ENCODE assay signal across 9 cellular contexts in genomic region chr12:76080729-76081415, GRCh38. TPM values are rescaled to one million over a fixed set of nuclear protein-coding genes. Genes with fewer than 3 reads are reported as not detected.
DNase-seq lines count a peak whose midpoint lies in the region; ATAC-seq lines count a peak whose summit lies in the region.
"Had no signal": no experiment of that assay in that cellular context is flagged by ENCODE, and none has a peak within 500 bp of the region (broad histone marks: within the 10 kb centered on the region; RNA-seq: fewer than 3 reads in every experiment).

No MANE protein-coding gene starts in this region.

- H3K9ac ChIP-seq in GM23248 (no peak overlapping the region), iPS-18a (ENCODE audit: low read length) (no peak overlapping the region)

- H3K9me2 ChIP-seq in GM23248 (ENCODE audit: insufficient read depth), result no peaks in the 10 kb centered on the region

- H3K4me2 ChIP-seq in GM23248 (ENCODE audit: unreplicated experiment), result peak overlapping the region; percentile 96

- DNase-seq in COLO668 (lab: John Stamatoyannopoulos, UW; ENCODE audit: unreplicated experiment), result peak; percentile 29
- DNase-seq in GM23248, result peak; percentile 22
- no peak for DNase-seq in T-helper 17 cell
- no peak for DNase-seq in T-helper 9 cell
- DNase-seq: aorta, NCI-H1436 had no signal

- H3K27ac ChIP-seq in GM23248, result no peak overlapping the region
- no peak overlapping the region for H3K27ac ChIP-seq in iPS-18a (ENCODE audit: low read length)

- H3K27ac Mint-ChIP-seq in T-helper 17 cell, result peak overlapping the region; percentile 99

- H3K4me1 Mint-ChIP-seq in T-helper 17 cell, result peaks cover 59% of the 10 kb centered on the region

- peaks cover 13% of the 10 kb centered on the region for H3F3A ChIP-seq in GM23248 (ENCODE audit: insufficient read depth)

- no peaks in the 10 kb centered on the region for H3K27me3 ChIP-seq in GM23248 (replicated peaks; ENCODE audit: insufficient read depth)
- H3K27me3 ChIP-seq in iPS-18a (ENCODE audit: control insufficient read depth, insufficient read depth, low read length), result peaks cover under 1% of the 10 kb centered on the region

- 88 to 93% methylated on average over 6 of the region's 6 CpGs for WGBS in GM23248 (ENCODE audit: low coverage in 1 of 2, low lambda C conversion rate in 2 of 2, missing lambda C conversion rate in 2 of 2), 2 experiments

- no peak overlapping the region for H2AFZ ChIP-seq in GM23248

- H3K79me2 ChIP-seq in GM23248 (ENCODE audit: insufficient read depth), result peaks cover 84% of the 10 kb centered on the region

- H3K36me3 ChIP-seq in GM23248 (ENCODE audit: low read depth) (peaks cover 13% of the 10 kb centered on the region; the same call in 1 of the 2 replicates), iPS-18a (ENCODE audit: control insufficient read depth, low read depth, low read length) (peaks cover 21% of the 10 kb centered on the region)

- peaks cover 7% of the 10 kb centered on the region for H3K36me3 Mint-ChIP-seq in T-helper 17 cell (ENCODE audit: low read depth)

- no peaks in the 10 kb centered on the region for H3K9me3 ChIP-seq in GM23248 (ENCODE audit: low read depth)
- H3K9me3 ChIP-seq in T-helper 17 cell (ENCODE audit: control insufficient read depth, low read length, poor library complexity, severe bottlenecking), result no peaks in the 10 kb centered on the region
- no peaks in the 10 kb centered on the region for H3K9me3 ChIP-seq in iPS-18a (ENCODE audit: control insufficient read depth, low read depth, low read length)

- H3K4me3 Mint-ChIP-seq in T-helper 17 cell, result peak overlapping the region; percentile 63

- peaks cover 33% of the 10 kb centered on the region for H3K4me1 ChIP-seq in GM23248 (ENCODE audit: insufficient read depth)
- H3K4me1 ChIP-seq in iPS-18a (ENCODE audit: control insufficient read depth, low read depth, low read length), result peaks cover 33% of the 10 kb centered on the region

- H4K20me1 ChIP-seq in GM23248 (ENCODE audit: insufficient read depth), result peaks cover 30% of the 10 kb centered on the region; the same call in 1 of the 2 replicates

- no peaks in the 10 kb centered on the region for H3K27me3 Mint-ChIP-seq in T-helper 17 cell

- H3K4me3 ChIP-seq in GM23248 (no peak overlapping the region), iPS-18a (ENCODE audit: low read length) (peak overlapping the region; percentile 94)

- ATAC-seq in T-helper 17 cell (no peak), GM18502 (IDR thresholded peaks at IDR 0.05; ENCODE audit: poor library complexity, unreplicated experiment) (no peak), GM21786 (IDR thresholded peaks at IDR 0.05; ENCODE audit: unreplicated experiment) (no peak)

- in situ Hi-C loops in GM23248 (cut with MboI), result no loop called here

RNA-seq across cellular contexts. Expression of gene NAP1L1, which starts 3.6 kb away (rescaled TPM):
- 161 and 180 TPM in 2 replicates for total RNA-seq in GM23248 (2014; rRNA removed; shearing (Covaris generic))
- polyA plus RNA-seq in GM23248 (2016; fragmentation: Nextera tagmentation; extraction: Ambion mirVana), result 189 and 190 TPM in 2 replicates
- 100 to 1,000 TPM; 672 to 731 TPM for total RNA-seq in T-helper 17 cell

RNA-seq across cellular contexts. Expression of gene PHLDA1, which starts 49.3 kb away (rescaled TPM):
- total RNA-seq in GM23248 (2014; rRNA removed; shearing (Covaris generic)), result 35.7 and 36.7 TPM in 2 replicates
- polyA plus RNA-seq in GM23248 (2016; fragmentation: Nextera tagmentation; extraction: Ambion mirVana), result 35.4 and 36.2 TPM in 2 replicates
- total RNA-seq in T-helper 17 cell, result 10 to 100 TPM; 22.2 to 23.6 TPM

Comparison
In these comparisons a context has a peak if more than half of its experiments do, and no peak if none do; other contexts are left out.
1. DNase-seq: peak in COLO668 (single experiment) and GM23248 (single experiment); none in T-helper 17 cell (0 of 3) and T-helper 9 cell (single experiment).